11 cellular contexts compared by ENCODE assay signal in the genomic region with DNA sequence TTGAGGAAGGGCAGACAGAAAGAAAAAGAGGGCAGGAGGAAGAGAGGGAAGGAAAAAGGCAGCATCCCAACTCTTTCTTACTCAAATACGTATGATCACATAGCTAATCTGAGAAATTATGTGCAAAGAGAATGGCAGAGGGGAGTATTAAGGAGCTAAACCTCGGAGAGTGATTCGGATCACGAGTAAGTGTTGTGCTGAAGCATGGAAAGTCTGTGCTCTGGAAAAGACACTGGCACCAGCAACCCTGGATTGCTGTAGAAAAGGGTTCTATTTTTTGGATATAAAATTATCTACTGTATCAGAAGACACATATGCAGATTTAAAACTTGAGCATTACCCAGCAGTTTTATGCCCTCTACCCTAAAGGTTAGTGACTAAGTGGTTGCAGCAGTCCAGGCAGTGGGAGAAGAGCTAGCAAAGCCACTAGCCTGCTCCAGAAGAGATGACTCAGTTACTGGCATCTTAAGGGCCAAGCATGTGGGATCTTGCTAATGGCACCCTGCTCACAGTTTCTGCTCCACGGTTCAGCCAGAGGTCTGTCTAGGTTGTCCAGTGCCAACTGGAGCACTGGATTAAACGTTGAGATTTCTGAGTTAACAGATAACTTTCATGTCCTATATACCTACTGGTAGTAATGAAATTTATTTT.
DNase-seq lines count a peak whose midpoint lies in the region; ATAC-seq and TF ChIP-seq lines count a peak whose summit lies in the region.
"Had no signal": no experiment of that assay in that cellular context is flagged by ENCODE, and none has a peak within 500 bp of the region (broad histone marks: within the 10 kb centered on the region; RNA-seq: fewer than 3 reads in every experiment).

No MANE protein-coding gene starts in this region.

- no peak for TF ChIP-seq CTCF in dorsolateral prefrontal cortex (IDR thresholded peaks at IDR 0.05 in 54 of 56, conservative IDR thresholded peaks at IDR 0.05 in 2 of 56; ENCODE audit: low read depth in 1 of 56, partially characterized antibody in 56 of 56)

- H3K4me3 ChIP-seq in dorsolateral prefrontal cortex, result no peak overlapping the region

- H3K27me3 ChIP-seq in dorsolateral prefrontal cortex, result no peaks in the 10 kb centered on the region

- H3K27ac ChIP-seq in dorsolateral prefrontal cortex, result no peak overlapping the region

- peak; percentile 84 for ATAC-seq in sciatic nerve

- intact Hi-C loops in sciatic nerve (cut with DNase I) (no loop called here), dorsolateral prefrontal cortex (cut with DNase I) (no loop called here), posterior cingulate gyrus (cut with DNase I) (no loop called here)

- DNase-seq in GM04504 (ENCODE audit: low read depth) (peak; percentile 68), RPMI7951 (ENCODE audit: low read depth) (peak; percentile 88), fibroblast of peridontal ligament (ENCODE audit: extremely low read depth) (peak; percentile 83), sciatic nerve (ENCODE audit: low spot score) (no peak), dorsolateral prefrontal cortex (no peak), mesenteric fat pad (ENCODE audit: low spot score) (no peak), posterior cingulate gyrus (no peak)
- no peak for DNase-seq in activated CD4-positive, CD25-positive, alpha-beta regulatory T cell (lab: John Stamatoyannopoulos, UW)
- DNase-seq: amygdala, erythroblast, NCI-H2171 had no signal

Comparison
In these comparisons a context has a peak if more than half of its experiments do, and no peak if none do; other contexts are left out.
1. DNase-seq: peak in GM04504 (single experiment), RPMI7951 (single experiment) and fibroblast of peridontal ligament (single experiment); none in sciatic nerve (single experiment), dorsolateral prefrontal cortex (0 of 10), mesenteric fat pad (single experiment), posterior cingulate gyrus (0 of 10) and activated CD4-positive, CD25-positive, alpha-beta regulatory T cell (0 of 4).